21 cellular contexts compared by ENCODE assay signal in genomic region chr3:130386604-130387263, GRCh38. TPM values are rescaled to one million over a fixed set of nuclear protein-coding genes. Genes with fewer than 3 reads are reported as not detected.
A peak's percentile ranks its signal among the peaks of the same experiment; 100 is the strongest.
DNase-seq lines count a peak whose midpoint lies in the region; ATAC-seq, FAIRE-seq and TF ChIP-seq lines count a peak whose summit lies in the region.
"Had no signal": no experiment of that assay in that cellular context is flagged by ENCODE, and none has a peak within 500 bp of the region (broad histone marks: within the 10 kb centered on the region; RNA-seq: fewer than 3 reads in every experiment).

No MANE protein-coding gene starts in this region.

- no peak overlapping the region for H3K9ac ChIP-seq in adipocyte (ENCODE audit: low read length)

- H3K4me3 ChIP-seq in adipocyte (ENCODE audit: low read length) (no peak overlapping the region), fibroblast of mammary gland (ENCODE audit: control insufficient read depth, low read depth, low read length) (no peak overlapping the region)
- H3K4me3 ChIP-seq: transverse colon had no signal

- FAIRE-seq in HTR-8/SVneo (lab: Jason Lieb, UNC): no peak

- ATAC-seq in GM21515 (IDR thresholded peaks at IDR 0.05; ENCODE audit: unreplicated experiment) (no peak), GM19351 (IDR thresholded peaks at IDR 0.05; ENCODE audit: unreplicated experiment) (no peak)
- ATAC-seq: activated naive CD8-positive, alpha-beta T cell treated with anti-CD3 and anti-CD28 coated beads, Interleukin-2, amount 50 U/mL, for 24 hours; activated T-cell treated with anti-CD3 and anti-CD28 coated beads, Interleukin-2, amount 50 U/mL, for 4 hours had no signal

- TF ChIP-seq CTCF in fibroblast of mammary gland (conservative IDR thresholded peaks at IDR 0.05; ENCODE audit: control insufficient read depth, insufficient read depth, low read depth, low read length): no peak

- H3K27me3 ChIP-seq in adipocyte (replicated peaks; ENCODE audit: control insufficient read depth, insufficient read depth, low read length): no peaks in the 10 kb centered on the region
- H3K27me3 ChIP-seq: transverse colon had no signal

- H3K36me3 ChIP-seq in adipocyte (ENCODE audit: control insufficient read depth, insufficient read depth, low read length, severe bottlenecking): no peaks in the 10 kb centered on the region
- H3K36me3 ChIP-seq: transverse colon had no signal

- no peaks in the 10 kb centered on the region for H3K9me3 ChIP-seq in adipocyte (ENCODE audit: control insufficient read depth, low read length)
- H3K9me3 ChIP-seq: transverse colon had no signal

- DNase-seq in HPDE6-E6E7 (ENCODE audit: extremely low spot score) (peak; percentile 42), adipocyte (ENCODE audit: low read depth) (peak; percentile 7), fibroblast of mammary gland (ENCODE audit: low read depth) (peak; percentile 29), pulmonary artery endothelial cell (ENCODE audit: low read depth, low spot score) (peak; percentile 32), HTR-8/SVneo (ENCODE audit: insufficient read length, low spot score) (no peak), DMS153 (lab: John Stamatoyannopoulos, UW) (no peak)
- DNase-seq: activated CD4-positive, alpha-beta T cell treated with anti-CD3 and anti-CD28 coated beads, Interleukin-2, amount 50 U/mL, for 1 hour; activated naive CD8-positive, alpha-beta T cell treated with anti-CD3 and anti-CD28 coated beads, Interleukin-2, amount 50 U/mL, for 24 hours; activated T-cell treated with anti-CD3 and anti-CD28 coated beads, Interleukin-2, amount 50 U/mL, for 4 hours; cortex of kidney; foreskin melanocyte; KBM-7; NCI-H1436; NCI-H2227 treated with DMSO at 0.1 percent for 48 hours; stimulated activated CD4-positive, alpha-beta T cell treated with anti-CD3 and anti-CD28 coated beads, Interleukin-4, amount 100 ng/mL, for 4 hours; T1000; transverse colon had no signal

- H3K4me1 ChIP-seq in adipocyte (ENCODE audit: control insufficient read depth, insufficient read depth, low read length): no peaks in the 10 kb centered on the region
- H3K4me1 ChIP-seq: transverse colon had no signal

RNA-seq across cellular contexts. Expression of gene COL6A5, which starts 41.3 kb away (rescaled TPM):
- not detected in 2 replicates for total RNA-seq in pulmonary artery endothelial cell
- total RNA-seq: activated T-cell treated with anti-CD3 and anti-CD28 coated beads, Interleukin-2, amount 50 U/mL, for 4 hours; H4; SK-MEL-5; transverse colon had no signal

Comparison
In these comparisons a context has a peak if more than half of its experiments do, and no peak if none do; other contexts are left out.
1. DNase-seq: peak in HPDE6-E6E7 (single experiment), adipocyte (single experiment), fibroblast of mammary gland (single experiment) and pulmonary artery endothelial cell (single experiment); none in HTR-8/SVneo (single experiment) and DMS153 (single experiment).